Comparison of ENCODE assay signal across 1 cellular context in genomic region chr1:248622491-248623106, GRCh38.
TF ChIP-seq lines count a peak whose summit lies in the region.

No MANE protein-coding gene starts in this region.

TF ChIP-seq in GM23338, 12 proteins besides CTCF, POLR2A, EP300 and RAD21:
- TF ChIP-seq EZH2phosphoT487 (IDR thresholded peaks at IDR 0.05; ENCODE audit: unreplicated experiment) (no peak), STAT1 (IDR thresholded peaks at IDR 0.05; ENCODE audit: unreplicated experiment) (no peak), NANOG (IDR thresholded peaks at IDR 0.05; ENCODE audit: borderline replicate concordance) (no peak), POLR2AphosphoS5 (IDR thresholded peaks at IDR 0.05; ENCODE audit: low read depth) (no peak), CREB1 (CRISPR knock-in tag; IDR thresholded peaks at IDR 0.05; ENCODE audit: low read depth) (no peak), REST (IDR thresholded peaks at IDR 0.05; ENCODE audit: unreplicated experiment) (no peak), ETS1 (IDR thresholded peaks at IDR 0.05) (no peak), EZH2 (IDR thresholded peaks at IDR 0.05; ENCODE audit: low read depth, unreplicated experiment) (no peak), JUNB (IDR thresholded peaks at IDR 0.05; ENCODE audit: unreplicated experiment) (no peak), ZNF114 (CRISPR knock-in tag; IDR thresholded peaks at IDR 0.05) (no peak), ZNF331 (CRISPR knock-in tag; IDR thresholded peaks at IDR 0.05; ENCODE audit: low read depth) (no peak), ZNF462 (CRISPR knock-in tag; IDR thresholded peaks at IDR 0.05) (no peak)
